ENCODE assay signal across 8 cellular contexts in genomic region chr1:85526216-85526615, GRCh38. TPM values are rescaled to one million over a fixed set of nuclear protein-coding genes. Genes with fewer than 3 reads are reported as not detected.
DNase-seq lines count a peak whose midpoint lies in the region; ATAC-seq and TF ChIP-seq lines count a peak whose summit lies in the region.
"Not testable (repeated sequence)": the region's sequence is repeated elsewhere in the genome, so short reads cannot be mapped to it uniquely, and the experiment has no call there.

No MANE protein-coding gene starts in this region.

- CTCF ChIA-PET in SK-N-SH (lab: Yijun Ruan, JAX) = not testable (repeated sequence)

- peak overlapping the region; percentile 58 for H3K4me2 ChIP-seq in SK-N-SH

- H3K4me1 ChIP-seq in SK-N-SH (ENCODE audit: control insufficient read depth in 1 of 2, insufficient read depth in 2 of 2, low read depth in 1 of 2, low read length in 1 of 2) = not testable (repeated sequence)
- H3K4me1 ChIP-seq in esophagus muscularis mucosa = peaks cover 5 to 25% (median 10%) of the 10 kb centered on the region in 4 donors
- H3K4me1 ChIP-seq in sigmoid colon = peaks cover 0 to 20% (median 5%) of the 10 kb centered on the region in 4 donors
- peaks cover 0 to 35% (median 8%) of the 10 kb centered on the region in 4 donors for H3K4me1 ChIP-seq in tibial artery

- intact Hi-C loops in esophagus muscularis mucosa (cut with DNase I); left ventricle myocardium superior (cut with micrococcal nuclease); sigmoid colon (cut with DNase I); tibial artery (cut with DNase I; ENCODE audit: low total_unique reads): not testable (repeated sequence)

- peak overlapping the region in 1 of 2 experiments; percentile 23; a peak in 1 of 4 replicates for H3K4me3 ChIP-seq in SK-N-SH (ENCODE audit: low read depth in 2 of 2, low read length in 1 of 2)
- H3K4me3 ChIP-seq in esophagus muscularis mucosa, sigmoid colon, tibial artery: not testable (repeated sequence)

- POLR2A ChIA-PET in SK-N-SH (lab: Yijun Ruan, JAX) = not testable (repeated sequence)

- H3K27ac ChIP-seq in SK-N-SH (ENCODE audit: low read depth in 2 of 2, low read length in 1 of 2) (peak overlapping the region; percentile 34 to 97; a peak in 3 of 4 replicates), esophagus muscularis mucosa (replicated peaks in 1 of 4) (peak overlapping the region; percentile 70 to 78 (median 73)), sigmoid colon (peak overlapping the region; percentile 65 to 81 (median 70)), tibial artery (peak overlapping the region; percentile 69 to 72)

- H3K9ac ChIP-seq in SK-N-SH = peak overlapping the region; percentile 78

- ATAC-seq in left ventricle myocardium superior = peak; percentile 14

- TF ChIP-seq POLR2A in esophagus muscularis mucosa (IDR thresholded peaks at IDR 0.05; ENCODE audit: low read depth); sigmoid colon (IDR thresholded peaks at IDR 0.05): not testable (repeated sequence)

- TF ChIP-seq EP300 in SK-N-SH (IDR thresholded peaks at IDR 0.05; ENCODE audit: borderline replicate concordance in 1 of 2, low read depth in 1 of 2, low read length in 1 of 2); esophagus muscularis mucosa (IDR thresholded peaks at IDR 0.05); sigmoid colon (IDR thresholded peaks at IDR 0.05): not testable (repeated sequence)

- DNase-seq in ACHN (peak; percentile 11), HK-2 (ENCODE audit: unreplicated experiment) (peak; percentile 42), myocyte (ENCODE audit: low read depth) (peak; percentile 16)
- DNase-seq in SK-N-SH; esophagus muscularis mucosa (ENCODE audit: extremely low spot score); left ventricle myocardium superior; sigmoid colon; tibial artery: not testable (repeated sequence)

- in situ Hi-C loops in ACHN (cut with HindIII; ENCODE audit: low pct_ligation_motif_present, low pct_unique_long_range_greater_than_20kb, low sequenced_read_pairs) = not testable (repeated sequence)

- not testable (repeated sequence) for H2AFZ ChIP-seq in SK-N-SH (ENCODE audit: low read depth)

- not testable (repeated sequence) for H3K36me3 ChIP-seq in SK-N-SH (replicated peaks in 1 of 2; ENCODE audit: control insufficient read depth in 1 of 2, insufficient read depth in 2 of 2, low read length in 1 of 2); esophagus muscularis mucosa; sigmoid colon; tibial artery

- not testable (repeated sequence) for H3K27me3 ChIP-seq in SK-N-SH (ENCODE audit: insufficient read depth); esophagus muscularis mucosa; sigmoid colon; tibial artery

- not testable (repeated sequence) for H4K20me1 ChIP-seq in SK-N-SH (ENCODE audit: insufficient read depth)

- peaks cover 27% of the 10 kb centered on the region for H3F3A ChIP-seq in SK-N-SH (replicated peaks; ENCODE audit: insufficient read depth)

- WGBS in SK-N-SH (ENCODE audit: low lambda C conversion rate) = 76% methylated on average over 3 of the region's 3 CpGs
- WGBS in esophagus muscularis mucosa = 80% methylated on average over 3 of the region's 3 CpGs
- 88 to 91% methylated on average over 3 of the region's 3 CpGs for WGBS in sigmoid colon, 2 donors

- H3K9me2 ChIP-seq in SK-N-SH = not testable (repeated sequence)

- not testable (repeated sequence) for H3K9me3 ChIP-seq in SK-N-SH, esophagus muscularis mucosa, sigmoid colon, tibial artery

- TF ChIP-seq CTCF in SK-N-SH (IDR thresholded peaks at IDR 0.05); esophagus muscularis mucosa (IDR thresholded peaks at IDR 0.05); sigmoid colon (IDR thresholded peaks at IDR 0.05); tibial artery (IDR thresholded peaks at IDR 0.05): not testable (repeated sequence)

- H3K79me2 ChIP-seq in SK-N-SH (ENCODE audit: insufficient read depth) = peaks cover 33% of the 10 kb centered on the region; the same call in 1 of the 2 replicates

- TF ChIP-seq RAD21 in SK-N-SH (IDR thresholded peaks at IDR 0.05; ENCODE audit: low read length) = not testable (repeated sequence)

RNA-seq across cellular contexts. Expression of gene CCN1, which starts 54.3 kb away (rescaled TPM):
- 363 and 543 TPM in 2 replicates for polyA plus RNA-seq in SK-N-SH (2012; rRNA removed)
- 493 and 569 TPM in 2 replicates for polyA plus RNA-seq in SK-N-SH (2012; cell fraction: cytosol; rRNA removed)
- polyA plus RNA-seq in SK-N-SH (2012; cell fraction: nucleus; rRNA removed) = 806 and 1,198 TPM in 2 replicates
- 100 to 1,000 TPM in 1 of 4 donors, 10 to 100 TPM in 3; 65.4 to 157 (median 75.9) TPM for total RNA-seq in esophagus muscularis mucosa
- 32.6 TPM for total RNA-seq in left ventricle myocardium superior
- total RNA-seq in myocyte = 11.9 and 12.5 TPM in 2 replicates
- 296 TPM for polyA plus RNA-seq in myocyte (2012)
- 100 to 1,000 TPM in 2 of 4 donors, 10 to 100 TPM in 2; 28.2 to 150 (median 104) TPM for total RNA-seq in sigmoid colon
- polyA plus RNA-seq in sigmoid colon = 10 to 100 TPM in 2 of 3 donors, 1 to 10 TPM in 1; 3.9 to 79.5 (median 22.8) TPM
